Comparison of ENCODE assay signal across 12 cellular contexts in the genomic region with DNA sequence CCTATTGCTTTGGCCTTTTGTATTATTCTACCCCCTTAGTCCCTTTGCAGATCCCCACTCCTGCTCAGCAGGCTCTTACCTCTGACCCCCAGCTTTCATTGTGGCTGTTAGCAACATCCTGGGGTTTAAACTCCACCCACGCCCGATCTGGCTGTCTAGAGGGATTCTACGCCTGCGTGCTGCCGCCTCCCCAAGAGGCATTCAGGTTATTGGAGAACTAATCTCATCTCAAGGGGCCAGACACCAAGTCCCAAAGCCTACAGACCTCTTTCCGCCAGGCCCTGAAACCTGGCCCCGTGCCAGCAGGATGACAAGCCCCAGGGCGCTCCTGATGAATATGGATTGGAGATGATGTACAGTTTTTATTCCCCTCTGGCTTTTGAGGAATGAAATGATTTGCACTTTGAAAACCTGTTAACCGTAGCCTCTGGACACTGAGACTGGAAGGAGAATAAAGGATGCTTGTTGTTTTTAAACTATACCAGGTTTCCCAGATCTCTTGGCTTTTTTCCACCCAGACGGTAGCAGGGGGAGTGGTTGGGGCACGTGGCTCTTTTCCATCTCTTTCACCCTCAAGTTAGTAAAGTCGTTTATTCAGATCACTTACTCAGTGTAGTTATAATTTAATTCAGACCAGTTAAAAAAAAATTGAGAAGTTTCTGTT. TPM values are rescaled to one million over a fixed set of nuclear protein-coding genes. Genes with fewer than 3 reads are reported as not detected.
DNase-seq lines count a peak whose midpoint lies in the region; ATAC-seq and TF ChIP-seq lines count a peak whose summit lies in the region.
"Had no signal": no experiment of that assay in that cellular context is flagged by ENCODE, and none has a peak within 500 bp of the region (broad histone marks: within the 10 kb centered on the region; RNA-seq: fewer than 3 reads in every experiment).

No MANE protein-coding gene starts in this region.

- peaks cover 2% of the 10 kb centered on the region for H3K9me3 Mint-ChIP-seq in glutamatergic neuron (ENCODE audit: unreplicated experiment)
- H3K9me3 Mint-ChIP-seq: activated T-helper 1 cell treated with anti-CD3 and anti-CD28 coated beads, Interleukin-12 subunit alpha, Interleukin-12 subunit beta, Interleukin-2, Interleukin-4 antibody, amounts not matched to agents 30 ng/mL and 10 ng/mL and 1 ng/mL, durations not matched to agents 14 hours and 24 hours and 36 hours; stimulated activated naive CD8-positive, alpha-beta T cell treated with anti-CD3 and anti-CD28 coated beads, Interleukin-15, amount 100 ng/mL, for 72 hours had no signal

- H3K36me3 Mint-ChIP-seq in glutamatergic neuron (ENCODE audit: unreplicated experiment): no peaks in the 10 kb centered on the region

- DNase-seq in BE2C (peak; percentile 98), NCI-H1048 (lab: John Stamatoyannopoulos, UW) (peak; percentile 69), NCI-H82 (lab: John Stamatoyannopoulos, UW) (peak; percentile 100), glutamatergic neuron (peak; percentile 77), SIG-M5 (lab: John Stamatoyannopoulos, UW) (no peak)
- no peak for DNase-seq in stimulated activated naive CD8-positive, alpha-beta T cell treated with anti-CD3 and anti-CD28 coated beads, Interleukin-15, Interleukin-2, amounts not matched to agents 100 U/mL and 50 U/mL, for 24 hours
- DNase-seq: stimulated activated naive CD8-positive, alpha-beta T cell treated with anti-CD3 and anti-CD28 coated beads, Interleukin-15, amount 100 ng/mL, for 72 hours had no signal

- TF ChIP-seq CTCF in BE2C (IDR thresholded peaks at IDR 0.05; ENCODE audit: low read depth, low read length) (no peak), glutamatergic neuron (IDR thresholded peaks at IDR 0.05; ENCODE audit: partially characterized antibody, unreplicated experiment) (no peak)

- no peaks in the 10 kb centered on the region for H3K36me3 ChIP-seq in BE2C

- ATAC-seq in GM18519 (IDR thresholded peaks at IDR 0.05; ENCODE audit: low FRiP score, unreplicated experiment): no peak
- ATAC-seq in stimulated activated naive CD8-positive, alpha-beta T cell treated with anti-CD3 and anti-CD28 coated beads, Interleukin-15, Interleukin-2, amounts not matched to agents 100 U/mL and 50 U/mL, for 24 hours: no peak
- ATAC-seq in activated CD4-positive, CD25-positive, alpha-beta regulatory T cell treated with anti-CD3 and anti-CD28 coated beads, Interleukin-2, amount 50 U/mL, for 24 hours: no peak
- ATAC-seq: GM12878; stimulated activated naive CD8-positive, alpha-beta T cell treated with anti-CD3 and anti-CD28 coated beads, Interleukin-15, amount 100 ng/mL, for 72 hours had no signal

- no peak overlapping the region for H3K4me3 Mint-ChIP-seq in glutamatergic neuron (ENCODE audit: unreplicated experiment)
- H3K4me3 Mint-ChIP-seq: activated T-helper 1 cell treated with anti-CD3 and anti-CD28 coated beads, Interleukin-12 subunit alpha, Interleukin-12 subunit beta, Interleukin-2, Interleukin-4 antibody, amounts not matched to agents 30 ng/mL and 10 ng/mL and 1 ng/mL, durations not matched to agents 14 hours and 24 hours and 36 hours; stimulated activated naive CD8-positive, alpha-beta T cell treated with anti-CD3 and anti-CD28 coated beads, Interleukin-15, amount 100 ng/mL, for 72 hours had no signal

- H3K4me3 ChIP-seq in BE2C (ENCODE audit: low read depth, low read length): no peak overlapping the region
- H3K4me3 ChIP-seq: GM12878 had no signal

- H3K4me1 ChIP-seq in BE2C: peaks cover 21% of the 10 kb centered on the region

- H3K27me3 Mint-ChIP-seq in glutamatergic neuron (ENCODE audit: unreplicated experiment): peaks cover 2% of the 10 kb centered on the region
- H3K27me3 Mint-ChIP-seq: stimulated activated naive CD8-positive, alpha-beta T cell treated with anti-CD3 and anti-CD28 coated beads, Interleukin-15, amount 100 ng/mL, for 72 hours had no signal

- peaks cover 12% of the 10 kb centered on the region for H3K27me3 ChIP-seq in BE2C
- H3K27me3 ChIP-seq: BLaER1 treated with 17β-estradiol and CSF1 and Interleukin-3, amounts not matched to agents 10 nM and 100 nM had no signal

- H3K27ac Mint-ChIP-seq in glutamatergic neuron (ENCODE audit: unreplicated experiment): no peak overlapping the region
- H3K27ac Mint-ChIP-seq: activated T-helper 1 cell treated with anti-CD3 and anti-CD28 coated beads, Interleukin-12 subunit alpha, Interleukin-12 subunit beta, Interleukin-2, Interleukin-4 antibody, amounts not matched to agents 30 ng/mL and 10 ng/mL and 1 ng/mL, durations not matched to agents 14 hours and 24 hours and 36 hours had no signal

- no peaks in the 10 kb centered on the region for H3K9me3 ChIP-seq in BE2C
- H3K9me3 ChIP-seq: BLaER1 treated with 17β-estradiol and CSF1 and Interleukin-3, amounts not matched to agents 10 nM and 100 nM had no signal

- peaks cover 12% of the 10 kb centered on the region for H3K4me1 Mint-ChIP-seq in glutamatergic neuron (ENCODE audit: low read depth, unreplicated experiment)
- H3K4me1 Mint-ChIP-seq: stimulated activated naive CD8-positive, alpha-beta T cell treated with anti-CD3 and anti-CD28 coated beads, Interleukin-15, amount 100 ng/mL, for 72 hours had no signal

RNA-seq across cellular contexts. Expression of a gene that starts 14.5 kb away (rescaled TPM):
- polyA plus RNA-seq in BE2C (2012; ENCODE audit: insufficient read depth, insufficient read length, low read depth): not detected
- 0.20 TPM for total RNA-seq in glutamatergic neuron (ENCODE audit: unreplicated experiment)

RNA-seq across cellular contexts. Expression of a gene that starts 51.5 kb away (rescaled TPM):
- polyA plus RNA-seq in BE2C (2012; ENCODE audit: insufficient read depth, insufficient read length, low read depth): 1.3 TPM
- 2.7 TPM for total RNA-seq in glutamatergic neuron (ENCODE audit: unreplicated experiment)

Comparison
In these comparisons a context has a peak if more than half of its experiments do, and no peak if none do; other contexts are left out.
1. DNase-seq: peak in BE2C (single experiment), NCI-H1048 (single experiment), NCI-H82 (single experiment) and glutamatergic neuron (single experiment); none in stimulated activated naive CD8-positive, alpha-beta T cell treated with anti-CD3 and anti-CD28 coated beads, Interleukin-15, Interleukin-2, amounts not matched to agents 100 U/mL and 50 U/mL, for 24 hours (single experiment) and SIG-M5 (single experiment).